In genomic region chr3:141108002-141108401, GRCh38 we compare ENCODE assay signal across 20 cellular contexts. TPM values are rescaled to one million over a fixed set of nuclear protein-coding genes. Genes with fewer than 3 reads are reported as not detected.
"Had no signal": no experiment of that assay in that cellular context is flagged by ENCODE, and none has a peak within 500 bp of the region (broad histone marks: within the 10 kb centered on the region; RNA-seq: fewer than 3 reads in every experiment).

No MANE protein-coding gene starts in this region.

- DNase-seq: activated CD4-positive, alpha-beta T cell treated with anti-CD3 and anti-CD28 coated beads for 36 hours; activated CD4-positive, alpha-beta T cell treated with anti-CD3 and anti-CD28 coated beads, Interleukin-2, amount 50 U/mL, for 48 hours; activated naive CD4-positive, alpha-beta T cell treated with Interleukin-2 at 50 U/mL for 16 hours; activated naive CD8-positive, alpha-beta T cell treated with anti-CD3 and anti-CD28 coated beads, Interleukin-2, amount 10 ng/mL, durations not matched to agents 7 days and 5 days; amygdala; central memory CD4-positive, alpha-beta T cell; dorsolateral prefrontal cortex; foreskin keratinocyte; hypothalamus; mesenchymal stem cell; naive thymus-derived CD8-positive, alpha-beta T cell; stimulated activated CD4-positive, alpha-beta T cell treated with anti-CD3 and anti-CD28 coated beads, Interleukin-2, amount 100 ng/mL, for 24 hours; stimulated activated naive CD4-positive, alpha-beta T cell treated with Interleukin-2 at 50 U/mL for 16 hours had no signal

- H3K4me1 Mint-ChIP-seq: activated CD4-positive, alpha-beta T cell treated with anti-CD3 and anti-CD28 coated beads for 36 hours; activated naive CD8-positive, alpha-beta T cell treated with anti-CD3 and anti-CD28 coated beads, Interleukin-2, amount 10 ng/mL, durations not matched to agents 7 days and 5 days; naive thymus-derived CD8-positive, alpha-beta T cell had no signal

- H3K27ac Mint-ChIP-seq: activated CD4-positive, alpha-beta T cell treated with anti-CD3 and anti-CD28 coated beads for 36 hours; activated naive CD8-positive, alpha-beta T cell treated with anti-CD3 and anti-CD28 coated beads, Interleukin-2, amount 10 ng/mL, durations not matched to agents 7 days and 5 days; naive thymus-derived CD8-positive, alpha-beta T cell; T-helper 2 cell treated with Interferon-gamma antibody and Interleukin-4, amounts not matched to agents 5 μg/mL and 100 μg/mL, for 36 hours had no signal

- ATAC-seq: activated CD4-positive, alpha-beta T cell treated with anti-CD3 and anti-CD28 coated beads for 36 hours; foreskin keratinocyte; naive thymus-derived CD8-positive, alpha-beta T cell had no signal

- H3K27me3 ChIP-seq: foreskin keratinocyte, neutrophil, pancreas, tibial nerve, vagina had no signal

- H3K27me3 Mint-ChIP-seq: activated CD4-positive, alpha-beta T cell treated with anti-CD3 and anti-CD28 coated beads for 36 hours had no signal

- H3K36me3 Mint-ChIP-seq: activated naive CD8-positive, alpha-beta T cell treated with anti-CD3 and anti-CD28 coated beads, Interleukin-2, amount 10 ng/mL, durations not matched to agents 7 days and 5 days; naive thymus-derived CD8-positive, alpha-beta T cell had no signal

- H3K36me3 ChIP-seq: neutrophil, pancreas, tibial nerve, vagina had no signal

- H3K4me3 ChIP-seq: dorsolateral prefrontal cortex, pancreas, tibial nerve, vagina had no signal

- H3K9me3 ChIP-seq: neutrophil, pancreas, tibial nerve, vagina had no signal

- H3K4me1 ChIP-seq: foreskin keratinocyte, tibial nerve, vagina had no signal

- H3K27ac ChIP-seq: dorsolateral prefrontal cortex, epithelial cell of prostate, foreskin keratinocyte, neutrophil, tibial nerve, vagina had no signal

- H3K9me3 Mint-ChIP-seq: activated naive CD8-positive, alpha-beta T cell treated with anti-CD3 and anti-CD28 coated beads, Interleukin-2, amount 10 ng/mL, durations not matched to agents 7 days and 5 days; T-helper 2 cell treated with Interferon-gamma antibody and Interleukin-4, amounts not matched to agents 5 μg/mL and 100 μg/mL, for 36 hours had no signal

- H3K4me3 Mint-ChIP-seq: activated CD4-positive, alpha-beta T cell treated with anti-CD3 and anti-CD28 coated beads for 36 hours; activated naive CD8-positive, alpha-beta T cell treated with anti-CD3 and anti-CD28 coated beads, Interleukin-2, amount 10 ng/mL, durations not matched to agents 7 days and 5 days; naive thymus-derived CD8-positive, alpha-beta T cell; T-helper 2 cell treated with Interferon-gamma antibody and Interleukin-4, amounts not matched to agents 5 μg/mL and 100 μg/mL, for 36 hours had no signal

RNA-seq across cellular contexts. Expression of gene SPSB4, which starts 56.9 kb away (rescaled TPM):
- total RNA-seq: activated CD4-positive, alpha-beta T cell treated with anti-CD3 and anti-CD28 coated beads for 36 hours; activated naive CD8-positive, alpha-beta T cell treated with anti-CD3 and anti-CD28 coated beads, Interleukin-2, amount 10 ng/mL, durations not matched to agents 7 days and 5 days; fibroblast of lung; foreskin keratinocyte; naive thymus-derived CD8-positive, alpha-beta T cell had no signal
